Comparison of ENCODE assay signal across 1 cellular context in the genomic region with DNA sequence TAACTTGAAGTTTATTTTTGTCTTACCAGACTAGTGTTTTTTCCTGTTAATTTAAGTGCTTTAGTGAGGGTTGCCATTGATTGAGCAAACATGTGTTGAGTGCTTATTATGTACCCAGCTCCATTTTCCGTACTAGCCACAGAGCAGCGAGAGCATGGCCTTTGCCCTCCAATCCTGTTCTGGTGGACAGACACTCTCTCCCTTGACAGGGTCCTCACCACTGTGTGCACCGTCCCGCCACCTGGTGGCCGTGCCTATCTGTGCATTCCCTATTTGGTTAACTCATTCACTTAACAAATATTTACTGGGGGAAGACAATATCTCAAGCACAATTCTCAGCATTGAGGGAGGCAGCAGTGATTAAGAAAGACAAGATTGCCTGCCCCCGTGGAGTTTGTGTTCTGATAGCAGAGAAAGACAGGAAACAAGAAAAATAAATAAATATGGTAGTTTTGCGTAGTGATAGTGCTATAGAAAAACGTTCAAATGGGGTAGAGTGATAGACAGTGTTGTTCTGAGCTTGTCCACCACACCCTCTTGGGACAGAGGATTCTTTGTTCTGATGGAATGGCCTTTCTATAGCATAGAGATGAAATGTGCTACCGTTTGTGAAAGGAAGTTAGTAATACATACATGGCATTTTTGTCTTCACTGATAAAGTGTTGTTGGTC.
TF ChIP-seq lines count a peak whose summit lies in the region.

No MANE protein-coding gene starts in this region.

TF ChIP-seq in GM12878, 131 proteins besides CTCF, POLR2A, EP300 and RAD21 (continued from another document):
- TF ChIP-seq, protein P1, sequence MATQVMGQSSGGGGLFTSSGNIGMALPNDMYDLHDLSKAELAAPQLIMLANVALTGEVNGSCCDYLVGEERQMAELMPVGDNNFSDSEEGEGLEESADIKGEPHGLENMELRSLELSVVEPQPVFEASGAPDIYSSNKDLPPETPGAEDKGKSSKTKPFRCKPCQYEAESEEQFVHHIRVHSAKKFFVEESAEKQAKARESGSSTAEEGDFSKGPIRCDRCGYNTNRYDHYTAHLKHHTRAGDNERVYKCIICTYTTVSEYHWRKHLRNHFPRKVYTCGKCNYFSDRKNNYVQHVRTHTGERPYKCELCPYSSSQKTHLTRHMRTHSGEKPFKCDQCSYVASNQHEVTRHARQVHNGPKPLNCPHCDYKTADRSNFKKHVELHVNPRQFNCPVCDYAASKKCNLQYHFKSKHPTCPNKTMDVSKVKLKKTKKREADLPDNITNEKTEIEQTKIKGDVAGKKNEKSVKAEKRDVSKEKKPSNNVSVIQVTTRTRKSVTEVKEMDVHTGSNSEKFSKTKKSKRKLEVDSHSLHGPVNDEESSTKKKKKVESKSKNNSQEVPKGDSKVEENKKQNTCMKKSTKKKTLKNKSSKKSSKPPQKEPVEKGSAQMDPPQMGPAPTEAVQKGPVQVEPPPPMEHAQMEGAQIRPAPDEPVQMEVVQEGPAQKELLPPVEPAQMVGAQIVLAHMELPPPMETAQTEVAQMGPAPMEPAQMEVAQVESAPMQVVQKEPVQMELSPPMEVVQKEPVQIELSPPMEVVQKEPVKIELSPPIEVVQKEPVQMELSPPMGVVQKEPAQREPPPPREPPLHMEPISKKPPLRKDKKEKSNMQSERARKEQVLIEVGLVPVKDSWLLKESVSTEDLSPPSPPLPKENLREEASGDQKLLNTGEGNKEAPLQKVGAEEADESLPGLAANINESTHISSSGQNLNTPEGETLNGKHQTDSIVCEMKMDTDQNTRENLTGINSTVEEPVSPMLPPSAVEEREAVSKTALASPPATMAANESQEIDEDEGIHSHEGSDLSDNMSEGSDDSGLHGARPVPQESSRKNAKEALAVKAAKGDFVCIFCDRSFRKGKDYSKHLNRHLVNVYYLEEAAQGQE (IDR thresholded peaks at IDR 0.05; ENCODE audit: low read depth, low read length): no peak
- TF ChIP-seq BRCA1 (IDR thresholded peaks at IDR 0.05; ENCODE audit: low read depth, low read length) (no peak), ZNF622 (IDR thresholded peaks at IDR 0.05) (no peak), YY1 (IDR thresholded peaks at IDR 0.05; ENCODE audit: low read depth, low read length) (0 out of 2 replicates have a peak, but pooled peaks have one; percentile 32), RUNX3 (IDR thresholded peaks at IDR 0.05; ENCODE audit: low read length) (peak; percentile 26; the same call in 1 of the 2 replicates), POU2F2 (IDR thresholded peaks at IDR 0.05; ENCODE audit: borderline replicate concordance, low read depth, low read length) (0 out of 3 replicates have a peak, but pooled peaks have one; percentile 45), ASH2L (IDR thresholded peaks at IDR 0.05; ENCODE audit: borderline replicate concordance, low read depth) (no peak)
- TF ChIP-seq, protein P2, sequence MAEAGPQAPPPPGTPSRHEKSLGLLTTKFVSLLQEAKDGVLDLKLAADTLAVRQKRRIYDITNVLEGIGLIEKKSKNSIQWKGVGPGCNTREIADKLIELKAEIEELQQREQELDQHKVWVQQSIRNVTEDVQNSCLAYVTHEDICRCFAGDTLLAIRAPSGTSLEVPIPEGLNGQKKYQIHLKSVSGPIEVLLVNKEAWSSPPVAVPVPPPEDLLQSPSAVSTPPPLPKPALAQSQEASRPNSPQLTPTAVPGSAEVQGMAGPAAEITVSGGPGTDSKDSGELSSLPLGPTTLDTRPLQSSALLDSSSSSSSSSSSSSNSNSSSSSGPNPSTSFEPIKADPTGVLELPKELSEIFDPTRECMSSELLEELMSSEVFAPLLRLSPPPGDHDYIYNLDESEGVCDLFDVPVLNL (IDR thresholded peaks at IDR 0.05; ENCODE audit: low read depth, low read length): no peak
- TF ChIP-seq, protein P3, sequence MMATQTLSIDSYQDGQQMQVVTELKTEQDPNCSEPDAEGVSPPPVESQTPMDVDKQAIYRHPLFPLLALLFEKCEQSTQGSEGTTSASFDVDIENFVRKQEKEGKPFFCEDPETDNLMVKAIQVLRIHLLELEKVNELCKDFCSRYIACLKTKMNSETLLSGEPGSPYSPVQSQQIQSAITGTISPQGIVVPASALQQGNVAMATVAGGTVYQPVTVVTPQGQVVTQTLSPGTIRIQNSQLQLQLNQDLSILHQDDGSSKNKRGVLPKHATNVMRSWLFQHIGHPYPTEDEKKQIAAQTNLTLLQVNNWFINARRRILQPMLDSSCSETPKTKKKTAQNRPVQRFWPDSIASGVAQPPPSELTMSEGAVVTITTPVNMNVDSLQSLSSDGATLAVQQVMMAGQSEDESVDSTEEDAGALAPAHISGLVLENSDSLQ (IDR thresholded peaks at IDR 0.05): no peak
